ENCODE assay signal across 8 cellular contexts in genomic region chr19:10553943-10554381, GRCh38. TPM values are rescaled to one million over a fixed set of nuclear protein-coding genes. Genes with fewer than 3 reads are reported as not detected.
DNase-seq lines count a peak whose midpoint lies in the region; ATAC-seq and TF ChIP-seq lines count a peak whose summit lies in the region.

No MANE protein-coding gene starts in this region.

- peak; percentile 47 for ATAC-seq in GM19023 (IDR thresholded peaks at IDR 0.05; ENCODE audit: unreplicated experiment)
- peak; percentile 63 for ATAC-seq in HG03565 (IDR thresholded peaks at IDR 0.05; ENCODE audit: unreplicated experiment)

- TF ChIP-seq POLR2A in erythroblast (IDR thresholded peaks at IDR 0.05; ENCODE audit: low read length) = no peak

- DNase-seq in activated effector memory CD4-positive, alpha-beta T cell treated with Interleukin-2 at 50 U/mL for 16 hours = peak; percentile 51
- peak; percentile 31 to 39 for DNase-seq in stimulated activated CD4-positive, alpha-beta T cell treated with anti-CD3 and anti-CD28 coated beads, Interleukin-2, amount 100 ng/mL, for 24 hours
- no peak for DNase-seq in anterior cingulate cortex (lab: John Stamatoyannopoulos, UW)
- no peak for DNase-seq in medulla oblongata (ENCODE audit: extremely low spot score)
- no peak for DNase-seq in ureter (ENCODE audit: low spot score)
- DNase-seq in erythroblast (lab: John Stamatoyannopoulos, UW) = no peak

RNA-seq across cellular contexts. Expression of gene ATG4D, which starts 10.3 kb away (rescaled TPM):
- total RNA-seq in ureter = 36.7 TPM

RNA-seq across cellular contexts. Expression of gene KRI1, which starts 11.8 kb away (rescaled TPM):
- total RNA-seq in ureter = 32.5 TPM

RNA-seq across cellular contexts. Expression of gene CDKN2D, which starts 14.8 kb away (rescaled TPM):
- 5.4 TPM for total RNA-seq in ureter

RNA-seq across cellular contexts. Expression of gene AP1M2, which starts 33.1 kb away (rescaled TPM):
- 81.4 TPM for total RNA-seq in ureter

RNA-seq across cellular contexts. Expression of gene S1PR5, which starts 36.7 kb away (rescaled TPM):
- total RNA-seq in ureter = 4.6 TPM

Comparison
In these comparisons a context has a peak if more than half of its experiments do, and no peak if none do; other contexts are left out.
1. DNase-seq: peak in activated effector memory CD4-positive, alpha-beta T cell treated with Interleukin-2 at 50 U/mL for 16 hours (single experiment) and stimulated activated CD4-positive, alpha-beta T cell treated with anti-CD3 and anti-CD28 coated beads, Interleukin-2, amount 100 ng/mL, for 24 hours (2 of 2); none in anterior cingulate cortex (0 of 58), medulla oblongata (single experiment), ureter (single experiment) and erythroblast (0 of 2).